Comparison of ENCODE assay signal across 1 cellular context in the genomic region with DNA sequence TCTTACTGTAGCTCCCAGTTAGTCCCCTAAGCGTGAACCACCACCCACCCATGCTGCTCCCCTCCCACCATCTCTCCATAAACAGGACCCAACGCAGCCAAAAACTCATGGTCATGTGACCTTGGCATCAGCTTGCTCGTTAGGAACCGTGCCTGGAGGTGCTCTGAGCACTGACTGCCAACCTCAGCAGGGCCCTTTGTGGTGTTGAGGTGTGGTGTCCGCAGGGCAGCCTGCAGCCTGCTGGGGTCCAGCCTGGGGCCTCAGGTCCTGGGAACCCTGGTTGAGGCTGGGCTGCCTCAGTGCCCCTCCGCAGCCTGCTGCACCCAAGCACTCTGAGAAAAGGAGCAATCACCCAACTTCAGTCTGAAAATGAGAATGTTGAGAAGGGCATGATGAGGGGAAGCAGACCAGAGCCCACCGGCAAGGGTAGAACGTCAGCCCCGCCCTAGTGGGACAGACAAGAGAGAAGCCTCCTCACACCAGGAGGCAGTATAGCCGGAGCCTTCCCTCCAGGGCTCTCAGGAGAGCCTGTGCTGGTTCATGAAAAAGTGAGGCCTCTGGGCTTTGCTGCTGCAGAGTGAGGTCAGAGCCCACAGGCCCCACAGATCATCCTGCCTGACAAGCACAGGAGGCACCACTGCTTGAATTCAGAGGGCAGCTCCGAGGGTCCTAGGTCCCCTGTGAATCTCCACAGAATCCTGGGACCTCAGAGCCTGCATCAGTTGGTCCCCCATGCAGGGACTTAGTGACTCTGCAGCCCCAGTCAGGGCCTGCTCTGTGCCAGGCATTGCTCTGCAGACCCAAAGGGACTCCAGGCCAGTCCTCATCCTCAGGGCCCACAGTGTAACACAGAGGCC.
TF ChIP-seq lines count a peak whose summit lies in the region.

No MANE protein-coding gene starts in this region.

TF ChIP-seq in GM23338, 12 proteins besides CTCF, POLR2A, EP300 and RAD21 (continued from another document):
- TF ChIP-seq, protein P1, sequence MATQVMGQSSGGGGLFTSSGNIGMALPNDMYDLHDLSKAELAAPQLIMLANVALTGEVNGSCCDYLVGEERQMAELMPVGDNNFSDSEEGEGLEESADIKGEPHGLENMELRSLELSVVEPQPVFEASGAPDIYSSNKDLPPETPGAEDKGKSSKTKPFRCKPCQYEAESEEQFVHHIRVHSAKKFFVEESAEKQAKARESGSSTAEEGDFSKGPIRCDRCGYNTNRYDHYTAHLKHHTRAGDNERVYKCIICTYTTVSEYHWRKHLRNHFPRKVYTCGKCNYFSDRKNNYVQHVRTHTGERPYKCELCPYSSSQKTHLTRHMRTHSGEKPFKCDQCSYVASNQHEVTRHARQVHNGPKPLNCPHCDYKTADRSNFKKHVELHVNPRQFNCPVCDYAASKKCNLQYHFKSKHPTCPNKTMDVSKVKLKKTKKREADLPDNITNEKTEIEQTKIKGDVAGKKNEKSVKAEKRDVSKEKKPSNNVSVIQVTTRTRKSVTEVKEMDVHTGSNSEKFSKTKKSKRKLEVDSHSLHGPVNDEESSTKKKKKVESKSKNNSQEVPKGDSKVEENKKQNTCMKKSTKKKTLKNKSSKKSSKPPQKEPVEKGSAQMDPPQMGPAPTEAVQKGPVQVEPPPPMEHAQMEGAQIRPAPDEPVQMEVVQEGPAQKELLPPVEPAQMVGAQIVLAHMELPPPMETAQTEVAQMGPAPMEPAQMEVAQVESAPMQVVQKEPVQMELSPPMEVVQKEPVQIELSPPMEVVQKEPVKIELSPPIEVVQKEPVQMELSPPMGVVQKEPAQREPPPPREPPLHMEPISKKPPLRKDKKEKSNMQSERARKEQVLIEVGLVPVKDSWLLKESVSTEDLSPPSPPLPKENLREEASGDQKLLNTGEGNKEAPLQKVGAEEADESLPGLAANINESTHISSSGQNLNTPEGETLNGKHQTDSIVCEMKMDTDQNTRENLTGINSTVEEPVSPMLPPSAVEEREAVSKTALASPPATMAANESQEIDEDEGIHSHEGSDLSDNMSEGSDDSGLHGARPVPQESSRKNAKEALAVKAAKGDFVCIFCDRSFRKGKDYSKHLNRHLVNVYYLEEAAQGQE (IDR thresholded peaks at IDR 0.05; ENCODE audit: unreplicated experiment) = no peak
- no peak for TF ChIP-seq JUNB (IDR thresholded peaks at IDR 0.05; ENCODE audit: unreplicated experiment)
- TF ChIP-seq, protein P2, sequence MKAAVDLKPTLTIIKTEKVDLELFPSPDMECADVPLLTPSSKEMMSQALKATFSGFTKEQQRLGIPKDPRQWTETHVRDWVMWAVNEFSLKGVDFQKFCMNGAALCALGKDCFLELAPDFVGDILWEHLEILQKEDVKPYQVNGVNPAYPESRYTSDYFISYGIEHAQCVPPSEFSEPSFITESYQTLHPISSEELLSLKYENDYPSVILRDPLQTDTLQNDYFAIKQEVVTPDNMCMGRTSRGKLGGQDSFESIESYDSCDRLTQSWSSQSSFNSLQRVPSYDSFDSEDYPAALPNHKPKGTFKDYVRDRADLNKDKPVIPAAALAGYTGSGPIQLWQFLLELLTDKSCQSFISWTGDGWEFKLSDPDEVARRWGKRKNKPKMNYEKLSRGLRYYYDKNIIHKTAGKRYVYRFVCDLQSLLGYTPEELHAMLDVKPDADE (IDR thresholded peaks at IDR 0.05) = no peak
- TF ChIP-seq CREB1 (CRISPR knock-in tag; IDR thresholded peaks at IDR 0.05; ENCODE audit: low read depth) = no peak
- no peak for TF ChIP-seq ZNF114 (CRISPR knock-in tag; IDR thresholded peaks at IDR 0.05)
